Comparison of ENCODE assay signal across 9 cellular contexts in genomic region chr16:17166095-17166494, GRCh38.
"Had no signal": no experiment of that assay in that cellular context is flagged by ENCODE, and none has a peak within 500 bp of the region (broad histone marks: within the 10 kb centered on the region; RNA-seq: fewer than 3 reads in every experiment).

No MANE protein-coding gene starts in this region.

- H3K4me3 ChIP-seq: skin epidermis, transverse colon had no signal

- DNase-seq: activated naive CD4-positive, alpha-beta T cell treated with anti-CD3 and anti-CD28 coated beads, Interleukin-2, amount 10 ng/mL, durations not matched to agents 7 days and 5 days; stimulated activated CD4-positive, alpha-beta T cell treated with anti-CD3 and anti-CD28 coated beads, Interleukin-4, amount 100 ng/mL, for 4 hours; T-helper 2 cell; transverse colon had no signal

- H3K9me3 Mint-ChIP-seq: activated naive CD4-positive, alpha-beta T cell treated with anti-CD3 and anti-CD28 coated beads, Interleukin-2, amount 10 ng/mL, durations not matched to agents 7 days and 5 days; activated T-helper 2 cell treated with anti-CD3 and anti-CD28 coated beads, Interferon-gamma antibody, Interleukin-2, Interleukin-4, amounts not matched to agents 10 μg/mL and 5 μg/mL and 100 μg/mL, durations not matched to agents 14 hours and 24 hours and 36 hours; neural crest cell had no signal

- H3K27me3 Mint-ChIP-seq: activated naive CD4-positive, alpha-beta T cell treated with anti-CD3 and anti-CD28 coated beads, Interleukin-2, amount 10 ng/mL, durations not matched to agents 7 days and 5 days had no signal

- ATAC-seq: esophagus mucosa had no signal

- H3K9ac ChIP-seq: parathyroid adenoma had no signal

- H3K9me3 ChIP-seq: transverse colon had no signal

- H3K27me3 ChIP-seq: transverse colon had no signal

- H3K27ac ChIP-seq: parathyroid adenoma, skin epidermis, transverse colon had no signal

- H3K4me1 ChIP-seq: parathyroid adenoma, transverse colon had no signal

- H3K27ac Mint-ChIP-seq: activated naive CD4-positive, alpha-beta T cell treated with anti-CD3 and anti-CD28 coated beads, Interleukin-2, amount 10 ng/mL, durations not matched to agents 7 days and 5 days; activated T-helper 2 cell treated with anti-CD3 and anti-CD28 coated beads, Interferon-gamma antibody, Interleukin-2, Interleukin-4, amounts not matched to agents 10 μg/mL and 5 μg/mL and 100 μg/mL, durations not matched to agents 14 hours and 24 hours and 36 hours had no signal

- H3K4me3 Mint-ChIP-seq: activated naive CD4-positive, alpha-beta T cell treated with anti-CD3 and anti-CD28 coated beads, Interleukin-2, amount 10 ng/mL, durations not matched to agents 7 days and 5 days; neural crest cell had no signal

- H3K36me3 ChIP-seq: transverse colon had no signal

- H2AFZ ChIP-seq: parathyroid adenoma had no signal

- H3K79me2 ChIP-seq: parathyroid adenoma had no signal
